8 cellular contexts compared by ENCODE assay signal in genomic region chr17:48618366-48618896, GRCh38. TPM values are rescaled to one million over a fixed set of nuclear protein-coding genes. Genes with fewer than 3 reads are reported as not detected.
DNase-seq lines count a peak whose midpoint lies in the region; ATAC-seq and TF ChIP-seq lines count a peak whose summit lies in the region.

No MANE protein-coding gene starts in this region.

- DNase-seq in DMS53 (lab: John Stamatoyannopoulos, UW), result peak; percentile 90
- peak; percentile 87 to 90 for DNase-seq in Kasumi-1 (lab: John Stamatoyannopoulos, UW)
- peak; percentile 85 for DNase-seq in SK-MEL-5 (ENCODE audit: low read depth, low spot score)
- DNase-seq in activated gamma-delta T cell (lab: John Stamatoyannopoulos, UW), result peak; percentile 48
- DNase-seq in foreskin fibroblast, result peak; percentile 61 to 90
- DNase-seq in nucleus accumbens (lab: John Stamatoyannopoulos, UW), result peak in 54 of 56 donors; percentile 5 to 91 (median 60)
- DNase-seq in superior temporal gyrus (ENCODE audit: extremely low spot score), result peak; percentile 92

- no peak overlapping the region for H3K4me3 ChIP-seq in foreskin fibroblast (ENCODE audit: low read depth in 1 of 2, low read length in 2 of 2)

- no peak for ATAC-seq in GM21576 (IDR thresholded peaks at IDR 0.05; ENCODE audit: unreplicated experiment)

- in situ Hi-C loops in SK-MEL-5 (cut with HindIII; ENCODE audit: low pct_unique_long_range_greater_than_20kb, low sequenced_read_pairs), result no loop called here

- peak; percentile 94 for TF ChIP-seq CTCF in foreskin fibroblast (IDR thresholded peaks at IDR 0.05; ENCODE audit: low read depth, low read length)

RNA-seq across cellular contexts. Expression of gene HOXB8, which starts 3.3 kb away (rescaled TPM):
- 0.69 and 1.6 TPM in 2 replicates for total RNA-seq in SK-MEL-5 (2014; rRNA removed; shearing (Covaris generic))
- 1.9 and 2.1 TPM in 2 replicates for polyA plus RNA-seq in SK-MEL-5 (2015; cell fraction: cytosol; rRNA removed)
- polyA plus RNA-seq in SK-MEL-5 (2015; cell fraction: nucleus; rRNA removed), result 5.4 and 6.5 TPM in 2 replicates

RNA-seq across cellular contexts. Expression of gene HOXB7, which starts 7.6 kb away (rescaled TPM):
- total RNA-seq in SK-MEL-5 (2014; rRNA removed; shearing (Covaris generic)), result 8.9 and 12.1 TPM in 2 replicates
- 14.4 and 14.6 TPM in 2 replicates for polyA plus RNA-seq in SK-MEL-5 (2015; cell fraction: cytosol; rRNA removed)
- 2.2 and 4.1 TPM in 2 replicates for polyA plus RNA-seq in SK-MEL-5 (2015; cell fraction: nucleus; rRNA removed)

RNA-seq across cellular contexts. Expression of gene HOXB9, which starts 7.7 kb away (rescaled TPM):
- total RNA-seq in SK-MEL-5 (2014; rRNA removed; shearing (Covaris generic)), result 2.2 and 3.3 TPM in 2 replicates
- polyA plus RNA-seq in SK-MEL-5 (2015; cell fraction: cytosol; rRNA removed), result 6.2 and 7.0 TPM in 2 replicates
- 2.2 and 7.6 TPM in 2 replicates for polyA plus RNA-seq in SK-MEL-5 (2015; cell fraction: nucleus; rRNA removed)

RNA-seq across cellular contexts. Expression of gene HOXB6, which starts 13.6 kb away (rescaled TPM):
- total RNA-seq in SK-MEL-5 (2014; rRNA removed; shearing (Covaris generic)), result 2.8 and 5.2 TPM in 2 replicates
- polyA plus RNA-seq in SK-MEL-5 (2015; cell fraction: cytosol; rRNA removed), result 3.3 and 4.1 TPM in 2 replicates
- polyA plus RNA-seq in SK-MEL-5 (2015; cell fraction: nucleus; rRNA removed), result 40.5 and 55.6 TPM in 2 replicates

RNA-seq across cellular contexts. Expression of gene HOXB5, which starts 24.9 kb away (rescaled TPM):
- not detected in 2 replicates for total RNA-seq in SK-MEL-5 (2014; rRNA removed; shearing (Covaris generic))
- polyA plus RNA-seq in SK-MEL-5 (2015; cell fraction: cytosol; rRNA removed), result 0.65 and 1.8 TPM in 2 replicates
- polyA plus RNA-seq in SK-MEL-5 (2015; cell fraction: nucleus; rRNA removed), result 17.5 and 20.0 TPM in 2 replicates
